Comparison of ENCODE assay signal across 12 cellular contexts in genomic region chr5:172898513-172899369, GRCh38.
DNase-seq lines count a peak whose midpoint lies in the region; ATAC-seq, FAIRE-seq and TF ChIP-seq lines count a peak whose summit lies in the region.
"Had no signal": no experiment of that assay in that cellular context is flagged by ENCODE, and none has a peak within 500 bp of the region (broad histone marks: within the 10 kb centered on the region; RNA-seq: fewer than 3 reads in every experiment).

No MANE protein-coding gene starts in this region.

- no peaks in the 10 kb centered on the region for H3K27me3 ChIP-seq in Panc1 (ENCODE audit: control insufficient read depth, insufficient read depth, low read length)
- no peaks in the 10 kb centered on the region for H3K27me3 ChIP-seq in stomach smooth muscle (ENCODE audit: control insufficient read depth in 1 of 2, insufficient read depth in 2 of 2, low read length in 2 of 2)

- ATAC-seq in Panc1 (no peak), GM21528 (IDR thresholded peaks at IDR 0.05; ENCODE audit: low FRiP score, unreplicated experiment) (no peak), GM19397 (IDR thresholded peaks at IDR 0.05; ENCODE audit: unreplicated experiment) (no peak)
- ATAC-seq: activated T-cell treated with anti-CD3 and anti-CD28 coated beads, Interleukin-2, amount 50 U/mL, for 4 hours had no signal

- no TSS peak for BruUV-seq in Panc1 (replicated peaks; lab: Mats Ljungman, UMichigan)

- H3K27ac ChIP-seq in Panc1 (ENCODE audit: low read length) (peak overlapping the region; percentile 80), cingulate gyrus (ENCODE audit: low read depth, low read length) (peak overlapping the region; percentile 79), mesodermal cell (ENCODE audit: low read depth, low read length, severe bottlenecking) (peak overlapping the region; percentile 98), stomach smooth muscle (ENCODE audit: low read length) (peak overlapping the region; percentile 96)

- H3K4me1 ChIP-seq in Panc1 (ENCODE audit: control insufficient read depth, insufficient read depth, low read length) (peaks cover 49% of the 10 kb centered on the region), mesodermal cell (ENCODE audit: control insufficient read depth, insufficient read depth, low read length, poor library complexity, severe bottlenecking) (peaks cover 73% of the 10 kb centered on the region), stomach smooth muscle (ENCODE audit: control insufficient read depth, insufficient read depth, low read length) (peaks cover 54% of the 10 kb centered on the region)

- H3K36me3 ChIP-seq in Panc1 (ENCODE audit: control insufficient read depth, insufficient read depth, low read length), result no peaks in the 10 kb centered on the region; the same call in 1 of the 2 replicates
- H3K36me3 ChIP-seq in mesodermal cell (ENCODE audit: control insufficient read depth, insufficient read depth, low read length), result peaks cover 52% of the 10 kb centered on the region
- H3K36me3 ChIP-seq in stomach smooth muscle (ENCODE audit: control insufficient read depth in 2 of 2, insufficient read depth in 2 of 2, low read length in 2 of 2), result peaks cover 3 to 8% of the 10 kb centered on the region in 2 donors

- DNase-seq in Panc1 (ENCODE audit: low read depth, low spot score) (no peak), NCI-H345 treated with DMSO at 0.1 percent for 48 hours (lab: John Stamatoyannopoulos, UW; ENCODE audit: unreplicated experiment) (no peak), frontal cortex (ENCODE audit: low spot score in 2 of 2) (no peak)
- DNase-seq: activated T-cell treated with anti-CD3 and anti-CD28 coated beads, Interleukin-2, amount 50 U/mL, for 4 hours; DMS153; NCI-H1436 had no signal

- H3K9ac ChIP-seq in stomach smooth muscle (ENCODE audit: low read length in 2 of 2), result peak overlapping the region; percentile 72 to 78

- CTCF ChIA-PET in Panc1 (lab: Charles Lee), result interaction anchor here (0.6 kb wide), 2 partner anchors 40 to 181 kb away, joined by 3 to 5 read pairs; no protein-coding TSS in a partner anchor

- 96 to 100% methylated on average over 2 to 6 of the region's 10 CpGs for WGBS in mesodermal cell (ENCODE audit: insufficient coverage in 2 of 2), 2 experiments

- H3K9me3 ChIP-seq in Panc1 (ENCODE audit: control insufficient read depth, insufficient read depth, low read depth, low read length) (no peaks in the 10 kb centered on the region), mesodermal cell (ENCODE audit: control insufficient read depth, low read length) (no peaks in the 10 kb centered on the region), stomach smooth muscle (ENCODE audit: control insufficient read depth in 2 of 2, low read length in 2 of 2) (no peaks in the 10 kb centered on the region)

- TF ChIP-seq CTCF in Panc1 (IDR thresholded peaks at IDR 0.05), result no peak

- intact Hi-C loops in Panc1 (cut with micrococcal nuclease; ENCODE audit: unreplicated experiment), result no loop called here

- FAIRE-seq in frontal cortex (lab: Jason Lieb, UNC), result no peak
- FAIRE-seq: GM12891 had no signal

- in situ Hi-C loops in Panc1 (cut with HindIII; ENCODE audit: low pct_unique_long_range_greater_than_20kb, low sequenced_read_pairs), result no loop called here

- POLR2A ChIA-PET in Panc1 (lab: Charles Lee), result interaction anchor here (0.6 to 0.7 kb wide), 3 partner anchors 19 to 166 kb away, joined by 7 to 16 read pairs (median 8); no protein-coding TSS in a partner anchor

- H3K4me3 ChIP-seq in Panc1 (ENCODE audit: low read depth in 2 of 2, low read length in 2 of 2), result no peak overlapping the region
- no peak overlapping the region for H3K4me3 ChIP-seq in mesodermal cell (ENCODE audit: extremely low read depth, insufficient read depth, low read length, poor library complexity, severe bottlenecking)
- H3K4me3 ChIP-seq in stomach smooth muscle (ENCODE audit: low read length in 2 of 2), result no peak overlapping the region
